ENCODE assay signal across 1 cellular context in genomic region chr10:73756183-73756582, GRCh38.
TF ChIP-seq lines count a peak whose summit lies in the region.

No MANE protein-coding gene starts in this region.

TF ChIP-seq in HCT116, 20 proteins besides CTCF, POLR2A, EP300 and RAD21:
- TF ChIP-seq ZBTB33 (IDR thresholded peaks at IDR 0.05; ENCODE audit: extremely low read depth, insufficient replicate concordance, low read length), result no peak
- no peak for TF ChIP-seq EGR1 (IDR thresholded peaks at IDR 0.05; ENCODE audit: low read depth)
- TF ChIP-seq JUND (IDR thresholded peaks at IDR 0.05), result no peak
- TF ChIP-seq, protein P1, sequence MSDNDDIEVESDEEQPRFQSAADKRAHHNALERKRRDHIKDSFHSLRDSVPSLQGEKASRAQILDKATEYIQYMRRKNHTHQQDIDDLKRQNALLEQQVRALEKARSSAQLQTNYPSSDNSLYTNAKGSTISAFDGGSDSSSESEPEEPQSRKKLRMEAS (IDR thresholded peaks at IDR 0.05), result no peak
- no peak for TF ChIP-seq POLR2AphosphoS5 (IDR thresholded peaks at IDR 0.05; ENCODE audit: low read depth, low read length)
- TF ChIP-seq CEBPB (IDR thresholded peaks at IDR 0.05; ENCODE audit: low read depth), result no peak
- no peak for TF ChIP-seq CBX3 (IDR thresholded peaks at IDR 0.05; ENCODE audit: low read depth)
- TF ChIP-seq ZNF274 (IDR thresholded peaks at IDR 0.05; ENCODE audit: low read depth, low read length), result no peak
- TF ChIP-seq SRF (IDR thresholded peaks at IDR 0.05; ENCODE audit: low read depth), result no peak
- no peak for TF ChIP-seq EZH2 (IDR thresholded peaks at IDR 0.05)
- TF ChIP-seq, protein P2, sequence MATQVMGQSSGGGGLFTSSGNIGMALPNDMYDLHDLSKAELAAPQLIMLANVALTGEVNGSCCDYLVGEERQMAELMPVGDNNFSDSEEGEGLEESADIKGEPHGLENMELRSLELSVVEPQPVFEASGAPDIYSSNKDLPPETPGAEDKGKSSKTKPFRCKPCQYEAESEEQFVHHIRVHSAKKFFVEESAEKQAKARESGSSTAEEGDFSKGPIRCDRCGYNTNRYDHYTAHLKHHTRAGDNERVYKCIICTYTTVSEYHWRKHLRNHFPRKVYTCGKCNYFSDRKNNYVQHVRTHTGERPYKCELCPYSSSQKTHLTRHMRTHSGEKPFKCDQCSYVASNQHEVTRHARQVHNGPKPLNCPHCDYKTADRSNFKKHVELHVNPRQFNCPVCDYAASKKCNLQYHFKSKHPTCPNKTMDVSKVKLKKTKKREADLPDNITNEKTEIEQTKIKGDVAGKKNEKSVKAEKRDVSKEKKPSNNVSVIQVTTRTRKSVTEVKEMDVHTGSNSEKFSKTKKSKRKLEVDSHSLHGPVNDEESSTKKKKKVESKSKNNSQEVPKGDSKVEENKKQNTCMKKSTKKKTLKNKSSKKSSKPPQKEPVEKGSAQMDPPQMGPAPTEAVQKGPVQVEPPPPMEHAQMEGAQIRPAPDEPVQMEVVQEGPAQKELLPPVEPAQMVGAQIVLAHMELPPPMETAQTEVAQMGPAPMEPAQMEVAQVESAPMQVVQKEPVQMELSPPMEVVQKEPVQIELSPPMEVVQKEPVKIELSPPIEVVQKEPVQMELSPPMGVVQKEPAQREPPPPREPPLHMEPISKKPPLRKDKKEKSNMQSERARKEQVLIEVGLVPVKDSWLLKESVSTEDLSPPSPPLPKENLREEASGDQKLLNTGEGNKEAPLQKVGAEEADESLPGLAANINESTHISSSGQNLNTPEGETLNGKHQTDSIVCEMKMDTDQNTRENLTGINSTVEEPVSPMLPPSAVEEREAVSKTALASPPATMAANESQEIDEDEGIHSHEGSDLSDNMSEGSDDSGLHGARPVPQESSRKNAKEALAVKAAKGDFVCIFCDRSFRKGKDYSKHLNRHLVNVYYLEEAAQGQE (IDR thresholded peaks at IDR 0.05; ENCODE audit: low read depth), result no peak
- no peak for TF ChIP-seq ELF1 (IDR thresholded peaks at IDR 0.05; ENCODE audit: borderline replicate concordance, low read depth)
- no peak for TF ChIP-seq SP1 (IDR thresholded peaks at IDR 0.05; ENCODE audit: low read depth)
- no peak for TF ChIP-seq SIN3A (IDR thresholded peaks at IDR 0.05; ENCODE audit: low read depth)
- no peak for TF ChIP-seq EZH2phosphoT487 (IDR thresholded peaks at IDR 0.05; ENCODE audit: borderline replicate concordance)
- no peak for TF ChIP-seq TCF7L2 (IDR thresholded peaks at IDR 0.05; ENCODE audit: borderline replicate concordance, extremely low read depth, insufficient read depth, insufficient read length)
- no peak for TF ChIP-seq YY1 (IDR thresholded peaks at IDR 0.05; ENCODE audit: extremely low read depth, insufficient replicate concordance, low read depth, low read length)
- no peak for TF ChIP-seq ATF3 (IDR thresholded peaks at IDR 0.05)
